In the genomic region with DNA sequence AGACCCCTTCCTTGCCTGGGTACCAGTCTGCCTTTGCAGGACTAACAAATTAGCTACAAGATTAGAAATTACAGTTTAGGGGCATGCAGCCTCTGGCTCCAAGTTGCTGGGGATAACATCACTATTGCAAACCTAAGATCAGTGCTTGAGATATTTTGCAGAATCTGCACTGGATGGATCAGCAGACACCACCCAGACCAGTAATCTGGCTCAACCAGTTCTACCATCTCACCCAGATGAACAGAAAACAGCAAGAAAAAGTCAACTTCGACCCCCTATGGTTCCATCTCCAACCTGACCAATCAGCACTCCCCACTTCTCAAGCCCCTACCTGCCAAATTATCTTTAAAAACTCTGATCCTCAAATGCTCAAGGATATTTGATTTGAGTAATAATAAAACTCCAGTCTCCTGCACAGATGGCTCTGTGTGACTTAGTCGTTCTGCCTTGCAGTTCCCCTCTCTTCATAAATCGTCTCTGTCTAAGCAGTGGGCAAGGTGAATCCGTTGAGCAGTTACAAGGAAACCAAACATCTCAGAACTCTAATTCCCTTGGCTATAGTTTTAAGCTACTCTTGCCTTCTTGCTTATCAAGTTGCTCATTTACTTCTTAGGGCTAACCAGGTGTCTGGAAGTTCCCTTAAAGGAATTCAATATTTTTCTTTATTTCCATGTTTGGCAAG, we compare ENCODE assay signal across 14 cellular contexts. TPM values are rescaled to one million over a fixed set of nuclear protein-coding genes. Genes with fewer than 3 reads are reported as not detected.
DNase-seq lines count a peak whose midpoint lies in the region; ATAC-seq and TF ChIP-seq lines count a peak whose summit lies in the region.
"Had no signal": no experiment of that assay in that cellular context is flagged by ENCODE, and none has a peak within 500 bp of the region (broad histone marks: within the 10 kb centered on the region; RNA-seq: fewer than 3 reads in every experiment).

No MANE protein-coding gene starts in this region.

- H3K18ac ChIP-seq in neuronal stem cell (ENCODE audit: low read length): no peak overlapping the region

- H2BK120ac ChIP-seq in neuronal stem cell (ENCODE audit: low read depth, low read length): no peak overlapping the region

- no peak overlapping the region for H4K91ac ChIP-seq in neuronal stem cell (ENCODE audit: low read depth, low read length, poor library complexity)

- TF ChIP-seq CTCF in DOHH2 (IDR thresholded peaks at IDR 0.05; ENCODE audit: low read depth, low read length, poor library complexity, severe bottlenecking) (no peak), GM23338 (conservative IDR thresholded peaks at IDR 0.05; ENCODE audit: low read depth in 2 of 2) (no peak), sigmoid colon (IDR thresholded peaks at IDR 0.05) (no peak)

- H3K4me3 ChIP-seq in DOHH2 (ENCODE audit: low read length) (peak overlapping the region; percentile 34; the same call in 1 of the 2 replicates), GM23338 (no peak overlapping the region), neuronal stem cell (ENCODE audit: low read length in 2 of 2) (no peak overlapping the region), sigmoid colon (no peak overlapping the region)
- H3K4me3 ChIP-seq: SJSA1 had no signal

- no peak for TF ChIP-seq EP300 in sigmoid colon (IDR thresholded peaks at IDR 0.05)

- no peaks in the 10 kb centered on the region for H3K79me1 ChIP-seq in neuronal stem cell (ENCODE audit: low read depth, low read length)

- H3K9me3 ChIP-seq in DOHH2 (ENCODE audit: control insufficient read depth, insufficient read depth, low read length) (no peaks in the 10 kb centered on the region), neuronal stem cell (replicated peaks in 1 of 2; ENCODE audit: control insufficient read depth in 2 of 2, insufficient read depth in 1 of 2, low read depth in 1 of 2, low read length in 2 of 2) (no peaks in the 10 kb centered on the region), sigmoid colon (no peaks in the 10 kb centered on the region)
- H3K9me3 ChIP-seq: SJSA1 had no signal

- H2BK5ac ChIP-seq in neuronal stem cell (ENCODE audit: low read length): no peak overlapping the region

- H3K36me3 ChIP-seq in DOHH2 (ENCODE audit: control insufficient read depth, low read length): no peaks in the 10 kb centered on the region
- H3K36me3 ChIP-seq in GM23338 (ENCODE audit: insufficient read depth): no peaks in the 10 kb centered on the region
- no peaks in the 10 kb centered on the region for H3K36me3 ChIP-seq in neuronal stem cell (replicated peaks in 1 of 2; ENCODE audit: control insufficient read depth in 2 of 2, insufficient read depth in 2 of 2, low read length in 2 of 2)
- no peaks in the 10 kb centered on the region for H3K36me3 ChIP-seq in sigmoid colon
- H3K36me3 ChIP-seq: SJSA1 had no signal

- no peaks in the 10 kb centered on the region for H3K27me3 Mint-ChIP-seq in GM23338 (ENCODE audit: insufficient read depth, low read depth, poor library complexity)
- no peaks in the 10 kb centered on the region for H3K27me3 Mint-ChIP-seq in activated T-helper 17 cell treated with anti-CD3 and anti-CD28 coated beads, Interleukin-2, amount 50 U/mL, for 72 hours

- peak overlapping the region; percentile 60; the same call in 1 of the 2 replicates for H2AFZ ChIP-seq in GM23338
- peak overlapping the region; percentile 1 for H2AFZ ChIP-seq in neuronal stem cell (ENCODE audit: low read length)

- no peak overlapping the region for H4K8ac ChIP-seq in neuronal stem cell (ENCODE audit: low read depth, low read length)

- no peak for ATAC-seq in GM23338
- ATAC-seq in activated T-helper 17 cell treated with anti-CD3 and anti-CD28 coated beads, Interleukin-2, amount 50 U/mL, for 72 hours (replicated peaks): peak; percentile 15

- no peaks in the 10 kb centered on the region for H4K20me1 ChIP-seq in DOHH2 (ENCODE audit: control insufficient read depth, insufficient read depth, low read depth, low read length)
- no peaks in the 10 kb centered on the region for H4K20me1 ChIP-seq in GM23338 (replicated peaks; ENCODE audit: insufficient read depth)

- H3K4me3 Mint-ChIP-seq in GM23338: no peak overlapping the region
- H3K4me3 Mint-ChIP-seq in activated T-helper 17 cell treated with anti-CD3 and anti-CD28 coated beads, Interleukin-2, amount 50 U/mL, for 72 hours: peak overlapping the region; percentile 69

- H3K27ac ChIP-seq in DOHH2 (ENCODE audit: low read depth, low read length) (0 out of 2 replicates have a peak overlapping the region, but pooled peaks have one; percentile 3), GM23338 (ENCODE audit: low read depth) (no peak overlapping the region), neuronal stem cell (replicated peaks; ENCODE audit: low read length) (no peak overlapping the region), sigmoid colon (no peak overlapping the region), caudate nucleus (ENCODE audit: low read depth, low read length) (no peak overlapping the region)
- H3K27ac ChIP-seq: SJSA1, VCaP had no signal

- H3K4me1 ChIP-seq in DOHH2 (ENCODE audit: control insufficient read depth, low read length) (peaks cover 43% of the 10 kb centered on the region), GM23338 (ENCODE audit: insufficient read depth) (peaks cover 30% of the 10 kb centered on the region), neuronal stem cell (ENCODE audit: control insufficient read depth in 2 of 2, insufficient read depth in 1 of 2, low read depth in 1 of 2, low read length in 2 of 2) (peaks cover 0 to 5% of the 10 kb centered on the region in 2 donors), sigmoid colon (no peaks in the 10 kb centered on the region)
- H3K4me1 ChIP-seq: SJSA1 had no signal

- H3K4ac ChIP-seq in neuronal stem cell (ENCODE audit: low read length): no peak overlapping the region

- WGBS in neuronal stem cell (ENCODE audit: extremely low coverage in 2 of 2, insufficient read length in 2 of 2, insufficient replicate concordance in 1 of 2), 2 donors: no CpG with 5 or more reads among the region's 4 CpGs
- WGBS in sigmoid colon, 2 donors: 41 to 51% methylated on average over 4 of the region's 4 CpGs

- intact Hi-C loops in sigmoid colon (cut with DNase I): no loop called here

- H3K9me2 ChIP-seq in DOHH2 (replicated peaks; ENCODE audit: control insufficient read depth, low read length) (no peaks in the 10 kb centered on the region), GM23338 (ENCODE audit: insufficient read depth) (0 out of 2 replicates have a peak, but pooled peaks cover 1% of the 10 kb centered on the region)

- no peak overlapping the region for H2BK12ac ChIP-seq in neuronal stem cell (ENCODE audit: low read length)

- H3K27ac Mint-ChIP-seq in GM23338: no peak overlapping the region
- peak overlapping the region; percentile 79 for H3K27ac Mint-ChIP-seq in activated T-helper 17 cell treated with anti-CD3 and anti-CD28 coated beads, Interleukin-2, amount 50 U/mL, for 72 hours

- H3K4me2 ChIP-seq in DOHH2 (ENCODE audit: low read length): peak overlapping the region; percentile 49
- H3K4me2 ChIP-seq in GM23338: 0 out of 2 replicates have a peak overlapping the region, but pooled peaks have one; percentile 18
- no peak overlapping the region for H3K4me2 ChIP-seq in neuronal stem cell (ENCODE audit: insufficient read depth, low read length, poor library complexity, severe bottlenecking)

- TF ChIP-seq POLR2A in sigmoid colon (IDR thresholded peaks at IDR 0.05): no peak

- no peak overlapping the region for H3K9ac ChIP-seq in neuronal stem cell (ENCODE audit: low read depth, low read length, poor library complexity)

- DNase-seq in GM23338 (ENCODE audit: low spot score) (no peak), neuronal stem cell (ENCODE audit: low spot score) (no peak), sigmoid colon (no peak), caudate nucleus (lab: John Stamatoyannopoulos, UW) (no peak), GM03348 (ENCODE audit: low spot score) (no peak)
- DNase-seq: activated effector memory CD4-positive, alpha-beta T cell treated with Interleukin-2 at 50 U/mL for 16 hours; Calu3; IMR-90; kidney glomerular epithelial cell; NCI-H1417 treated with DMSO at 0.1 percent for 48 hours had no signal

- H3K79me2 ChIP-seq in DOHH2 (ENCODE audit: control insufficient read depth, low read length) (no peaks in the 10 kb centered on the region), GM23338 (replicated peaks; ENCODE audit: insufficient read depth) (no peaks in the 10 kb centered on the region)

- no peaks in the 10 kb centered on the region for H3K27me3 ChIP-seq in DOHH2 (ENCODE audit: control insufficient read depth, low read length)
- no peaks in the 10 kb centered on the region for H3K27me3 ChIP-seq in GM23338 (ENCODE audit: insufficient read depth)
- H3K27me3 ChIP-seq in neuronal stem cell (ENCODE audit: control insufficient read depth in 3 of 3, insufficient read depth in 3 of 3, low read depth in 1 of 3, low read length in 3 of 3): no peaks in the 10 kb centered on the region
- no peaks in the 10 kb centered on the region for H3K27me3 ChIP-seq in sigmoid colon
- H3K27me3 ChIP-seq: SJSA1 had no signal

- no peak overlapping the region for H2AK5ac ChIP-seq in neuronal stem cell (ENCODE audit: low read depth, low read length)

- H3F3A ChIP-seq in DOHH2 (ENCODE audit: control insufficient read depth, insufficient read depth) (no peaks in the 10 kb centered on the region), GM23338 (replicated peaks; ENCODE audit: low read depth) (no peaks in the 10 kb centered on the region)

- H3K4me1 Mint-ChIP-seq in GM23338: peaks cover 37% of the 10 kb centered on the region
- peaks cover 48% of the 10 kb centered on the region for H3K4me1 Mint-ChIP-seq in activated T-helper 17 cell treated with anti-CD3 and anti-CD28 coated beads, Interleukin-2, amount 50 U/mL, for 72 hours

- H2BK15ac ChIP-seq in neuronal stem cell (ENCODE audit: low read length): no peak overlapping the region

- no peak overlapping the region for H3K14ac ChIP-seq in neuronal stem cell (ENCODE audit: low read length)

- no peaks in the 10 kb centered on the region for H3K9me3 Mint-ChIP-seq in GM23338
- H3K9me3 Mint-ChIP-seq in activated T-helper 17 cell treated with anti-CD3 and anti-CD28 coated beads, Interleukin-2, amount 50 U/mL, for 72 hours: peaks cover 4% of the 10 kb centered on the region

- no peaks in the 10 kb centered on the region for H3K36me3 Mint-ChIP-seq in GM23338 (ENCODE audit: low read depth)
- H3K36me3 Mint-ChIP-seq in activated T-helper 17 cell treated with anti-CD3 and anti-CD28 coated beads, Interleukin-2, amount 50 U/mL, for 72 hours (ENCODE audit: low read depth): no peaks in the 10 kb centered on the region

- H3K23ac ChIP-seq in neuronal stem cell (ENCODE audit: low read depth, low read length, poor library complexity): no peak overlapping the region

RNA-seq across cellular contexts. Expression of a gene that starts 16.1 kb away (rescaled TPM):
- total RNA-seq in GM23338 (2014; rRNA removed; shearing (Covaris generic)): 20.3 and 25.5 TPM in 2 replicates
- polyA plus RNA-seq in GM23338 (2016; fragmentation: Nextera tagmentation; extraction: Ambion mirVana): 18.7 and 21.0 TPM in 2 replicates
- 10 to 100 TPM; 18.4 to 26.1 TPM for total RNA-seq in activated T-helper 17 cell treated with anti-CD3 and anti-CD28 coated beads, Interleukin-2, amount 50 U/mL, for 72 hours
- polyA plus RNA-seq in neuronal stem cell (2013, experiment 1 of 2): 24.5 TPM
- polyA plus RNA-seq in neuronal stem cell (2013, experiment 2 of 2): 24.3 TPM
- total RNA-seq in sigmoid colon: 10 to 100 TPM; 37.6 to 73.8 (median 49.7) TPM
- 10 to 100 TPM; 21.6 to 35.7 (median 24.7) TPM for polyA plus RNA-seq in sigmoid colon

RNA-seq across cellular contexts. Expression of a gene that starts 53.5 kb away (rescaled TPM):
- not detected in 2 replicates for total RNA-seq in GM23338 (2014; rRNA removed; shearing (Covaris generic))
- 0.03 TPM in 1 of 2 replicates, not detected in the other for polyA plus RNA-seq in GM23338 (2016; fragmentation: Nextera tagmentation; extraction: Ambion mirVana)
- total RNA-seq in activated T-helper 17 cell treated with anti-CD3 and anti-CD28 coated beads, Interleukin-2, amount 50 U/mL, for 72 hours: 1 to 10 TPM in 1 of 2 donors, under 1 TPM in 1; 0.48 to 1.3 TPM
- 0.26 TPM for polyA plus RNA-seq in neuronal stem cell (2013, experiment 1 of 2)
- 0.26 TPM for polyA plus RNA-seq in neuronal stem cell (2013, experiment 2 of 2)
- total RNA-seq in sigmoid colon: under 1 TPM in 3 of 4 donors, not detected in 1; 0.54 to 0.83 (median 0.82) TPM
- 1 to 10 TPM in 1 of 3 donors, not detected in 2; 1.6 TPM for polyA plus RNA-seq in sigmoid colon
- total RNA-seq: Calu3, SJSA1 had no signal
- polyA plus RNA-seq: IMR-90 had no signal
